Comparison of ENCODE assay signal across 1 cellular context in the genomic region with DNA sequence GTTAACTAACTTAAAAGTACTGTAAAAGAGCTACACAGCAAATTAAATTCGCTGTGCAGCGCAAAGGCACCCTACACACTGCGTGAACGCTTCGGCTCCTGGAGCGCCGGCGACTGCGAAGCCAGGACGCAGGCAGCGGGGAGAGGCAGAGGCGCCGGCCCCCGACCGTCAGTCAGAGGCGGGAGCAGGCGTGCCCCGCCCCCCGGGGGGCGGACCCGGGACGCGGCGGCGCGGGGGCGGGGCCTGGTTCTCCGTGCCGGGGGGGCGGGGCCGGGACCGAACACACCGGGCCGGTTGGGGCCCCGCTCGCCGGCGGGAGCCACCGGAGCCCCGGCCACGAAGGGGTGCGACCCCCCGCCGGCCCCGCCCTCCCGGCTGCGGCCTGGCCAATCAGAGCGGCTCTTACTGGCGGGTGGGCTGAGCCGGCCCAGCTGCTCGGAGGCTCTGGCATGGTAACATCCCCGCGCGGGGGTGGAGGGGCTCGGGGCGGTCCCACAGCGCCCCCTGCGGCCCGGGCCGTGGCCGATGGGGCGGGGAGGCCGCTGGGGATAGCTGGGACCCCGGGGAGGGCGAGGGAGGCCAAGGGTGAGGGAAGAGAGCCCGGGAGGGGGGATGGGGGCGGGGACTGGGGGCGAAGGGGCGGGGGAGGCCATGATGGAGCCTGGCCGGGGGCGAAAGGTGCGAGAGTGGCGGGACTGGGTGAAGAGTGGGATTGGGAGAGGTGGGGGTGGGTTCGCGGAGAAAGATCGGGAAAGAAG.
TF ChIP-seq lines count a peak whose summit lies in the region.

A gene (plus strand): TSS at position 420 of the 758 bp plus-strand sequence. CDS start 30 bp downstream, at position 450.

TF ChIP-seq in K562, 482 proteins besides CTCF, POLR2A, EP300 and RAD21 (continued from another document and continues in another):
- TF ChIP-seq, protein P1, sequence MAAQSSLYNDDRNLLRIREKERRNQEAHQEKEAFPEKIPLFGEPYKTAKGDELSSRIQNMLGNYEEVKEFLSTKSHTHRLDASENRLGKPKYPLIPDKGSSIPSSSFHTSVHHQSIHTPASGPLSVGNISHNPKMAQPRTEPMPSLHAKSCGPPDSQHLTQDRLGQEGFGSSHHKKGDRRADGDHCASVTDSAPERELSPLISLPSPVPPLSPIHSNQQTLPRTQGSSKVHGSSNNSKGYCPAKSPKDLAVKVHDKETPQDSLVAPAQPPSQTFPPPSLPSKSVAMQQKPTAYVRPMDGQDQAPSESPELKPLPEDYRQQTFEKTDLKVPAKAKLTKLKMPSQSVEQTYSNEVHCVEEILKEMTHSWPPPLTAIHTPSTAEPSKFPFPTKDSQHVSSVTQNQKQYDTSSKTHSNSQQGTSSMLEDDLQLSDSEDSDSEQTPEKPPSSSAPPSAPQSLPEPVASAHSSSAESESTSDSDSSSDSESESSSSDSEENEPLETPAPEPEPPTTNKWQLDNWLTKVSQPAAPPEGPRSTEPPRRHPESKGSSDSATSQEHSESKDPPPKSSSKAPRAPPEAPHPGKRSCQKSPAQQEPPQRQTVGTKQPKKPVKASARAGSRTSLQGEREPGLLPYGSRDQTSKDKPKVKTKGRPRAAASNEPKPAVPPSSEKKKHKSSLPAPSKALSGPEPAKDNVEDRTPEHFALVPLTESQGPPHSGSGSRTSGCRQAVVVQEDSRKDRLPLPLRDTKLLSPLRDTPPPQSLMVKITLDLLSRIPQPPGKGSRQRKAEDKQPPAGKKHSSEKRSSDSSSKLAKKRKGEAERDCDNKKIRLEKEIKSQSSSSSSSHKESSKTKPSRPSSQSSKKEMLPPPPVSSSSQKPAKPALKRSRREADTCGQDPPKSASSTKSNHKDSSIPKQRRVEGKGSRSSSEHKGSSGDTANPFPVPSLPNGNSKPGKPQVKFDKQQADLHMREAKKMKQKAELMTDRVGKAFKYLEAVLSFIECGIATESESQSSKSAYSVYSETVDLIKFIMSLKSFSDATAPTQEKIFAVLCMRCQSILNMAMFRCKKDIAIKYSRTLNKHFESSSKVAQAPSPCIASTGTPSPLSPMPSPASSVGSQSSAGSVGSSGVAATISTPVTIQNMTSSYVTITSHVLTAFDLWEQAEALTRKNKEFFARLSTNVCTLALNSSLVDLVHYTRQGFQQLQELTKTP (IDR thresholded peaks at IDR 0.05; ENCODE audit: low read depth in 1 of 2, partially characterized antibody in 2 of 2): no peak
- TF ChIP-seq, protein P2, sequence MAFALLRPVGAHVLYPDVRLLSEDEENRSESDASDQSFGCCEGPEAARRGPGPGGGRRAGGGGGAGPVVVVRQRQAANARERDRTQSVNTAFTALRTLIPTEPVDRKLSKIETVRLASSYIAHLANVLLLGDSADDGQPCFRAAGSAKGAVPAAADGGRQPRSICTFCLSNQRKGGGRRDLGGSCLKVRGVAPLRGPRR (CRISPR knock-in tag; IDR thresholded peaks at IDR 0.05): no peak
- TF ChIP-seq HDAC1 (IDR thresholded peaks at IDR 0.05) (no peak), TBP (optimal IDR thresholded peaks at IDR 0.05; ENCODE audit: low read depth, low read length) (peak; percentile 74), NRF1 (conservative IDR thresholded peaks at IDR 0.05 in 1 of 2, IDR thresholded peaks at IDR 0.05 in 1 of 2) (peak in 1 of 2 experiments; percentile 68), CHD2 (IDR thresholded peaks at IDR 0.05; ENCODE audit: low read depth, low read length) (no peak), SMAD4 (CRISPR knock-in tag; conservative IDR thresholded peaks at IDR 0.05) (peak; percentile 49), CCNT2 (IDR thresholded peaks at IDR 0.05; ENCODE audit: borderline replicate concordance, extremely low read depth, insufficient read length, low read depth, low read length) (peak; percentile 55), TEAD1 (CRISPR knock-in tag; IDR thresholded peaks at IDR 0.05) (peak in 1 of 2 experiments; percentile 72; a peak in 1 of 4 replicates), FOS (IDR thresholded peaks at IDR 0.05; ENCODE audit: extremely low read depth, insufficient read length) (peak; percentile 61), ZFX (CRISPR knock-in tag; IDR thresholded peaks at IDR 0.05) (0 out of 2 replicates have a peak, but pooled peaks have one; percentile 11), SUPT5H (IDR thresholded peaks at IDR 0.05) (peak; percentile 85), HNRNPLL (IDR thresholded peaks at IDR 0.05; ENCODE audit: low read depth, low read length, poor library complexity, severe bottlenecking) (peak; percentile 72), CBX8 (IDR thresholded peaks at IDR 0.05; ENCODE audit: borderline replicate concordance, extremely low read depth, low read depth, low read length, poor library complexity, severe bottlenecking) (no peak), ETV5 (CRISPR knock-in tag; IDR thresholded peaks at IDR 0.05; ENCODE audit: low read depth) (no peak)
- TF ChIP-seq, protein P3, sequence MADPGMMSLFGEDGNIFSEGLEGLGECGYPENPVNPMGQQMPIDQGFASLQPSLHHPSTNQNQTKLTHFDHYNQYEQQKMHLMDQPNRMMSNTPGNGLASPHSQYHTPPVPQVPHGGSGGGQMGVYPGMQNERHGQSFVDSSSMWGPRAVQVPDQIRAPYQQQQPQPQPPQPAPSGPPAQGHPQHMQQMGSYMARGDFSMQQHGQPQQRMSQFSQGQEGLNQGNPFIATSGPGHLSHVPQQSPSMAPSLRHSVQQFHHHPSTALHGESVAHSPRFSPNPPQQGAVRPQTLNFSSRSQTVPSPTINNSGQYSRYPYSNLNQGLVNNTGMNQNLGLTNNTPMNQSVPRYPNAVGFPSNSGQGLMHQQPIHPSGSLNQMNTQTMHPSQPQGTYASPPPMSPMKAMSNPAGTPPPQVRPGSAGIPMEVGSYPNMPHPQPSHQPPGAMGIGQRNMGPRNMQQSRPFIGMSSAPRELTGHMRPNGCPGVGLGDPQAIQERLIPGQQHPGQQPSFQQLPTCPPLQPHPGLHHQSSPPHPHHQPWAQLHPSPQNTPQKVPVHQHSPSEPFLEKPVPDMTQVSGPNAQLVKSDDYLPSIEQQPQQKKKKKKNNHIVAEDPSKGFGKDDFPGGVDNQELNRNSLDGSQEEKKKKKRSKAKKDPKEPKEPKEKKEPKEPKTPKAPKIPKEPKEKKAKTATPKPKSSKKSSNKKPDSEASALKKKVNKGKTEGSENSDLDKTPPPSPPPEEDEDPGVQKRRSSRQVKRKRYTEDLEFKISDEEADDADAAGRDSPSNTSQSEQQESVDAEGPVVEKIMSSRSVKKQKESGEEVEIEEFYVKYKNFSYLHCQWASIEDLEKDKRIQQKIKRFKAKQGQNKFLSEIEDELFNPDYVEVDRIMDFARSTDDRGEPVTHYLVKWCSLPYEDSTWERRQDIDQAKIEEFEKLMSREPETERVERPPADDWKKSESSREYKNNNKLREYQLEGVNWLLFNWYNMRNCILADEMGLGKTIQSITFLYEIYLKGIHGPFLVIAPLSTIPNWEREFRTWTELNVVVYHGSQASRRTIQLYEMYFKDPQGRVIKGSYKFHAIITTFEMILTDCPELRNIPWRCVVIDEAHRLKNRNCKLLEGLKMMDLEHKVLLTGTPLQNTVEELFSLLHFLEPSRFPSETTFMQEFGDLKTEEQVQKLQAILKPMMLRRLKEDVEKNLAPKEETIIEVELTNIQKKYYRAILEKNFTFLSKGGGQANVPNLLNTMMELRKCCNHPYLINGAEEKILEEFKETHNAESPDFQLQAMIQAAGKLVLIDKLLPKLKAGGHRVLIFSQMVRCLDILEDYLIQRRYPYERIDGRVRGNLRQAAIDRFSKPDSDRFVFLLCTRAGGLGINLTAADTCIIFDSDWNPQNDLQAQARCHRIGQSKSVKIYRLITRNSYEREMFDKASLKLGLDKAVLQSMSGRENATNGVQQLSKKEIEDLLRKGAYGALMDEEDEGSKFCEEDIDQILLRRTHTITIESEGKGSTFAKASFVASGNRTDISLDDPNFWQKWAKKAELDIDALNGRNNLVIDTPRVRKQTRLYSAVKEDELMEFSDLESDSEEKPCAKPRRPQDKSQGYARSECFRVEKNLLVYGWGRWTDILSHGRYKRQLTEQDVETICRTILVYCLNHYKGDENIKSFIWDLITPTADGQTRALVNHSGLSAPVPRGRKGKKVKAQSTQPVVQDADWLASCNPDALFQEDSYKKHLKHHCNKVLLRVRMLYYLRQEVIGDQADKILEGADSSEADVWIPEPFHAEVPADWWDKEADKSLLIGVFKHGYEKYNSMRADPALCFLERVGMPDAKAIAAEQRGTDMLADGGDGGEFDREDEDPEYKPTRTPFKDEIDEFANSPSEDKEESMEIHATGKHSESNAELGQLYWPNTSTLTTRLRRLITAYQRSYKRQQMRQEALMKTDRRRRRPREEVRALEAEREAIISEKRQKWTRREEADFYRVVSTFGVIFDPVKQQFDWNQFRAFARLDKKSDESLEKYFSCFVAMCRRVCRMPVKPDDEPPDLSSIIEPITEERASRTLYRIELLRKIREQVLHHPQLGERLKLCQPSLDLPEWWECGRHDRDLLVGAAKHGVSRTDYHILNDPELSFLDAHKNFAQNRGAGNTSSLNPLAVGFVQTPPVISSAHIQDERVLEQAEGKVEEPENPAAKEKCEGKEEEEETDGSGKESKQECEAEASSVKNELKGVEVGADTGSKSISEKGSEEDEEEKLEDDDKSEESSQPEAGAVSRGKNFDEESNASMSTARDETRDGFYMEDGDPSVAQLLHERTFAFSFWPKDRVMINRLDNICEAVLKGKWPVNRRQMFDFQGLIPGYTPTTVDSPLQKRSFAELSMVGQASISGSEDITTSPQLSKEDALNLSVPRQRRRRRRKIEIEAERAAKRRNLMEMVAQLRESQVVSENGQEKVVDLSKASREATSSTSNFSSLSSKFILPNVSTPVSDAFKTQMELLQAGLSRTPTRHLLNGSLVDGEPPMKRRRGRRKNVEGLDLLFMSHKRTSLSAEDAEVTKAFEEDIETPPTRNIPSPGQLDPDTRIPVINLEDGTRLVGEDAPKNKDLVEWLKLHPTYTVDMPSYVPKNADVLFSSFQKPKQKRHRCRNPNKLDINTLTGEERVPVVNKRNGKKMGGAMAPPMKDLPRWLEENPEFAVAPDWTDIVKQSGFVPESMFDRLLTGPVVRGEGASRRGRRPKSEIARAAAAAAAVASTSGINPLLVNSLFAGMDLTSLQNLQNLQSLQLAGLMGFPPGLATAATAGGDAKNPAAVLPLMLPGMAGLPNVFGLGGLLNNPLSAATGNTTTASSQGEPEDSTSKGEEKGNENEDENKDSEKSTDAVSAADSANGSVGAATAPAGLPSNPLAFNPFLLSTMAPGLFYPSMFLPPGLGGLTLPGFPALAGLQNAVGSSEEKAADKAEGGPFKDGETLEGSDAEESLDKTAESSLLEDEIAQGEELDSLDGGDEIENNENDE (IDR thresholded peaks at IDR 0.05; ENCODE audit: low read depth, low read length): no peak
- TF ChIP-seq, protein P4, sequence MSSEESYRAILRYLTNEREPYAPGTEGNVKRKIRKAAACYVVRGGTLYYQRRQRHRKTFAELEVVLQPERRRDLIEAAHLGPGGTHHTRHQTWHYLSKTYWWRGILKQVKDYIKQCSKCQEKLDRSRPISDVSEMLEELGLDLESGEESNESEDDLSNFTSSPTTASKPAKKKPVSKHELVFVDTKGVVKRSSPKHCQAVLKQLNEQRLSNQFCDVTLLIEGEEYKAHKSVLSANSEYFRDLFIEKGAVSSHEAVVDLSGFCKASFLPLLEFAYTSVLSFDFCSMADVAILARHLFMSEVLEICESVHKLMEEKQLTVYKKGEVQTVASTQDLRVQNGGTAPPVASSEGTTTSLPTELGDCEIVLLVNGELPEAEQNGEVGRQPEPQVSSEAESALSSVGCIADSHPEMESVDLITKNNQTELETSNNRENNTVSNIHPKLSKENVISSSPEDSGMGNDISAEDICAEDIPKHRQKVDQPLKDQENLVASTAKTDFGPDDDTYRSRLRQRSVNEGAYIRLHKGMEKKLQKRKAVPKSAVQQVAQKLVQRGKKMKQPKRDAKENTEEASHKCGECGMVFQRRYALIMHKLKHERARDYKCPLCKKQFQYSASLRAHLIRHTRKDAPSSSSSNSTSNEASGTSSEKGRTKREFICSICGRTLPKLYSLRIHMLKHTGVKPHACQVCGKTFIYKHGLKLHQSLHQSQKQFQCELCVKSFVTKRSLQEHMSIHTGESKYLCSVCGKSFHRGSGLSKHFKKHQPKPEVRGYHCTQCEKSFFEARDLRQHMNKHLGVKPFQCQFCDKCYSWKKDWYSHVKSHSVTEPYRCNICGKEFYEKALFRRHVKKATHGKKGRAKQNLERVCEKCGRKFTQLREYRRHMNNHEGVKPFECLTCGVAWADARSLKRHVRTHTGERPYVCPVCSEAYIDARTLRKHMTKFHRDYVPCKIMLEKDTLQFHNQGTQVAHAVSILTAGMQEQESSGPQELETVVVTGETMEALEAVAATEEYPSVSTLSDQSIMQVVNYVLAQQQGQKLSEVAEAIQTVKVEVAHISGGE (CRISPR knock-in tag; IDR thresholded peaks at IDR 0.05): peak in 1 of 3 experiments; percentile 43; a peak in 1 of 6 replicates
- TF ChIP-seq, protein P5, sequence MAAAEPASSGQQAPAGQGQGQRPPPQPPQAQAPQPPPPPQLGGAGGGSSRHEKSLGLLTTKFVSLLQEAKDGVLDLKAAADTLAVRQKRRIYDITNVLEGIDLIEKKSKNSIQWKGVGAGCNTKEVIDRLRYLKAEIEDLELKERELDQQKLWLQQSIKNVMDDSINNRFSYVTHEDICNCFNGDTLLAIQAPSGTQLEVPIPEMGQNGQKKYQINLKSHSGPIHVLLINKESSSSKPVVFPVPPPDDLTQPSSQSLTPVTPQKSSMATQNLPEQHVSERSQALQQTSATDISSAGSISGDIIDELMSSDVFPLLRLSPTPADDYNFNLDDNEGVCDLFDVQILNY (CRISPR knock-in tag; IDR thresholded peaks at IDR 0.05): no peak
- TF ChIP-seq, protein P6, sequence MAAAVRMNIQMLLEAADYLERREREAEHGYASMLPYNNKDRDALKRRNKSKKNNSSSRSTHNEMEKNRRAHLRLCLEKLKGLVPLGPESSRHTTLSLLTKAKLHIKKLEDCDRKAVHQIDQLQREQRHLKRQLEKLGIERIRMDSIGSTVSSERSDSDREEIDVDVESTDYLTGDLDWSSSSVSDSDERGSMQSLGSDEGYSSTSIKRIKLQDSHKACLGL (CRISPR knock-in tag; IDR thresholded peaks at IDR 0.05; ENCODE audit: borderline replicate concordance, poor library complexity, severe bottlenecking): no peak
- TF ChIP-seq, protein P7, sequence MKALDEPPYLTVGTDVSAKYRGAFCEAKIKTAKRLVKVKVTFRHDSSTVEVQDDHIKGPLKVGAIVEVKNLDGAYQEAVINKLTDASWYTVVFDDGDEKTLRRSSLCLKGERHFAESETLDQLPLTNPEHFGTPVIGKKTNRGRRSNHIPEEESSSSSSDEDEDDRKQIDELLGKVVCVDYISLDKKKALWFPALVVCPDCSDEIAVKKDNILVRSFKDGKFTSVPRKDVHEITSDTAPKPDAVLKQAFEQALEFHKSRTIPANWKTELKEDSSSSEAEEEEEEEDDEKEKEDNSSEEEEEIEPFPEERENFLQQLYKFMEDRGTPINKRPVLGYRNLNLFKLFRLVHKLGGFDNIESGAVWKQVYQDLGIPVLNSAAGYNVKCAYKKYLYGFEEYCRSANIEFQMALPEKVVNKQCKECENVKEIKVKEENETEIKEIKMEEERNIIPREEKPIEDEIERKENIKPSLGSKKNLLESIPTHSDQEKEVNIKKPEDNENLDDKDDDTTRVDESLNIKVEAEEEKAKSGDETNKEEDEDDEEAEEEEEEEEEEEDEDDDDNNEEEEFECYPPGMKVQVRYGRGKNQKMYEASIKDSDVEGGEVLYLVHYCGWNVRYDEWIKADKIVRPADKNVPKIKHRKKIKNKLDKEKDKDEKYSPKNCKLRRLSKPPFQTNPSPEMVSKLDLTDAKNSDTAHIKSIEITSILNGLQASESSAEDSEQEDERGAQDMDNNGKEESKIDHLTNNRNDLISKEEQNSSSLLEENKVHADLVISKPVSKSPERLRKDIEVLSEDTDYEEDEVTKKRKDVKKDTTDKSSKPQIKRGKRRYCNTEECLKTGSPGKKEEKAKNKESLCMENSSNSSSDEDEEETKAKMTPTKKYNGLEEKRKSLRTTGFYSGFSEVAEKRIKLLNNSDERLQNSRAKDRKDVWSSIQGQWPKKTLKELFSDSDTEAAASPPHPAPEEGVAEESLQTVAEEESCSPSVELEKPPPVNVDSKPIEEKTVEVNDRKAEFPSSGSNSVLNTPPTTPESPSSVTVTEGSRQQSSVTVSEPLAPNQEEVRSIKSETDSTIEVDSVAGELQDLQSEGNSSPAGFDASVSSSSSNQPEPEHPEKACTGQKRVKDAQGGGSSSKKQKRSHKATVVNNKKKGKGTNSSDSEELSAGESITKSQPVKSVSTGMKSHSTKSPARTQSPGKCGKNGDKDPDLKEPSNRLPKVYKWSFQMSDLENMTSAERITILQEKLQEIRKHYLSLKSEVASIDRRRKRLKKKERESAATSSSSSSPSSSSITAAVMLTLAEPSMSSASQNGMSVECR (CRISPR knock-in tag; IDR thresholded peaks at IDR 0.05): peak; percentile 45; the same call in 1 of the 2 replicates
